In genomic region chr6:73309784-73310502, GRCh38 we compare ENCODE assay signal across 8 cellular contexts. TPM values are rescaled to one million over a fixed set of nuclear protein-coding genes. Genes with fewer than 3 reads are reported as not detected.
DNase-seq lines count a peak whose midpoint lies in the region; TF ChIP-seq lines count a peak whose summit lies in the region.

No MANE protein-coding gene starts in this region.

- TF ChIP-seq POLR2A in GM10847 (IDR thresholded peaks at IDR 0.05; ENCODE audit: extremely low read depth, insufficient read length) = peak; percentile 58

- H3K27ac ChIP-seq in skin epidermis = peak overlapping the region in 11 of 21 experiments; percentile 17 to 67 (median 54)

- TF ChIP-seq CTCF in LNCAP (IDR thresholded peaks at IDR 0.05) = peak; percentile 60

- H3K4me3 ChIP-seq in iPS-11a (ENCODE audit: low read depth, low read length) (peak overlapping the region; percentile 56), skin epidermis (peak overlapping the region; percentile 47 to 60 (median 54))

- DNase-seq in H4 (ENCODE audit: low spot score) (peak; percentile 30), T-helper 2 cell (peak; percentile 29 to 68 (median 33)), astrocyte of the hippocampus (ENCODE audit: low read depth, low spot score) (peak; percentile 84)
- no peak for DNase-seq in effector CD8-positive, alpha-beta T cell (lab: John Stamatoyannopoulos, UW)

RNA-seq across cellular contexts. Expression of gene DPPA5, which starts 44.1 kb away (rescaled TPM):
- total RNA-seq in H4 (2014; rRNA removed; shearing (Covaris generic)) = not detected in 2 replicates

RNA-seq across cellular contexts. Expression of gene KHDC1, which starts 46.9 kb away (rescaled TPM):
- total RNA-seq in H4 (2014; rRNA removed; shearing (Covaris generic)) = 5.2 and 5.5 TPM in 2 replicates

RNA-seq across cellular contexts. Expression of gene KHDC3L, which starts 52.5 kb away (rescaled TPM):
- total RNA-seq in H4 (2014; rRNA removed; shearing (Covaris generic)) = not detected in 2 replicates

RNA-seq across cellular contexts. Expression of gene OOEP, which starts 59.8 kb away (rescaled TPM):
- not detected in 2 replicates for total RNA-seq in H4 (2014; rRNA removed; shearing (Covaris generic))
